18 cellular contexts compared by ENCODE assay signal in genomic region chr20:57000441-57000968, GRCh38.
"Had no signal": no experiment of that assay in that cellular context is flagged by ENCODE, and none has a peak within 500 bp of the region (broad histone marks: within the 10 kb centered on the region; RNA-seq: fewer than 3 reads in every experiment).

No MANE protein-coding gene starts in this region.

- H3K27ac Mint-ChIP-seq: activated CD4-positive, alpha-beta memory T cell treated with anti-CD3 and anti-CD28 coated beads for 36 hours; activated naive CD4-positive, alpha-beta T cell treated with anti-CD3 and anti-CD28 coated beads, Interleukin-2, amount 10 ng/mL, durations not matched to agents 7 days and 5 days; memory B cell; natural killer cell treated with Interleukin-12 subunit alpha and Interleukin-12 subunit beta and Interleukin-15 and Interleukin-18, amount 100 ng/mL, for 72 hours; stimulated activated effector memory CD8-positive, alpha-beta T cell treated with anti-CD3 and anti-CD28 coated beads, Interleukin-12 subunit alpha, Interleukin-12 subunit beta, amount 100 ng/mL, for 72 hours; stimulated activated naive CD8-positive, alpha-beta T cell treated with anti-CD3 and anti-CD28 coated beads, Interleukin-15, amount 100 ng/mL, for 72 hours; T-helper 17 cell had no signal

- H3K27me3 ChIP-seq: cardiac muscle cell had no signal

- H3K4me1 Mint-ChIP-seq: activated naive CD4-positive, alpha-beta T cell treated with anti-CD3 and anti-CD28 coated beads, Interleukin-2, amount 10 ng/mL, durations not matched to agents 7 days and 5 days; memory B cell; stimulated activated effector memory CD8-positive, alpha-beta T cell treated with anti-CD3 and anti-CD28 coated beads, Interleukin-12 subunit alpha, Interleukin-12 subunit beta, amount 100 ng/mL, for 72 hours; stimulated activated naive CD8-positive, alpha-beta T cell treated with anti-CD3 and anti-CD28 coated beads, Interleukin-15, amount 100 ng/mL, for 72 hours; T-helper 17 cell had no signal

- H3K36me3 ChIP-seq: cardiac muscle cell, tibial nerve had no signal

- H3K4me1 ChIP-seq: psoas muscle, tibial nerve had no signal

- H3K4me3 Mint-ChIP-seq: activated CD4-positive, alpha-beta memory T cell treated with anti-CD3 and anti-CD28 coated beads for 36 hours; activated naive CD4-positive, alpha-beta T cell treated with anti-CD3 and anti-CD28 coated beads, Interleukin-2, amount 10 ng/mL, durations not matched to agents 7 days and 5 days; memory B cell; natural killer cell treated with Interleukin-12 subunit alpha and Interleukin-12 subunit beta and Interleukin-15 and Interleukin-18, amount 100 ng/mL, for 72 hours; stimulated activated effector memory CD8-positive, alpha-beta T cell treated with anti-CD3 and anti-CD28 coated beads, Interleukin-12 subunit alpha, Interleukin-12 subunit beta, amount 100 ng/mL, for 72 hours; stimulated activated naive CD8-positive, alpha-beta T cell treated with anti-CD3 and anti-CD28 coated beads, Interleukin-15, amount 100 ng/mL, for 72 hours; T-helper 17 cell had no signal

- H3K36me3 Mint-ChIP-seq: activated CD4-positive, alpha-beta memory T cell treated with anti-CD3 and anti-CD28 coated beads for 36 hours; activated naive CD4-positive, alpha-beta T cell treated with anti-CD3 and anti-CD28 coated beads, Interleukin-2, amount 10 ng/mL, durations not matched to agents 7 days and 5 days; memory B cell; natural killer cell treated with Interleukin-12 subunit alpha and Interleukin-12 subunit beta and Interleukin-15 and Interleukin-18, amount 100 ng/mL, for 72 hours; stimulated activated effector memory CD8-positive, alpha-beta T cell treated with anti-CD3 and anti-CD28 coated beads, Interleukin-12 subunit alpha, Interleukin-12 subunit beta, amount 100 ng/mL, for 72 hours had no signal

- H3K9me3 Mint-ChIP-seq: natural killer cell treated with Interleukin-12 subunit alpha and Interleukin-12 subunit beta and Interleukin-15 and Interleukin-18, amount 100 ng/mL, for 72 hours had no signal

- H3K27ac ChIP-seq: cardiac muscle cell, psoas muscle, tibial nerve had no signal

- DNase-seq: activated CD4-positive, alpha-beta memory T cell treated with anti-CD3 and anti-CD28 coated beads for 36 hours; activated CD4-positive, alpha-beta T cell treated with anti-CD3 and anti-CD28 coated beads for 48 hours; activated naive CD4-positive, alpha-beta T cell treated with anti-CD3 and anti-CD28 coated beads, Interleukin-2, amount 10 ng/mL, durations not matched to agents 7 days and 5 days; activated T-cell treated with anti-CD3 and anti-CD28 coated beads, Interleukin-2, amount 50 U/mL, for 48 hours; amygdala; effector CD4-positive, alpha-beta T cell; hippocampal formation; left cardiac atrium; psoas muscle; right cardiac atrium; stimulated activated CD4-positive, alpha-beta T cell treated with anti-CD3 and anti-CD28 coated beads, Interleukin-1b, Interleukin-23, amount 100 ng/mL, for 48 hours; stimulated activated naive CD8-positive, alpha-beta T cell treated with anti-CD3 and anti-CD28 coated beads, Interleukin-15, amount 100 ng/mL, for 72 hours; T-helper 17 cell had no signal

- ATAC-seq: left cardiac atrium; natural killer cell treated with Interleukin-12 subunit alpha and Interleukin-12 subunit beta and Interleukin-15 and Interleukin-18, amount 100 ng/mL, for 72 hours; psoas muscle; right cardiac atrium; stimulated activated effector memory CD8-positive, alpha-beta T cell treated with anti-CD3 and anti-CD28 coated beads, Interleukin-12 subunit alpha, Interleukin-12 subunit beta, amount 100 ng/mL, for 72 hours; stimulated activated naive CD8-positive, alpha-beta T cell treated with anti-CD3 and anti-CD28 coated beads, Interleukin-15, amount 100 ng/mL, for 72 hours; T-helper 17 cell had no signal

- H3K4me3 ChIP-seq: cardiac muscle cell, psoas muscle, tibial nerve had no signal
